In the genomic region with DNA sequence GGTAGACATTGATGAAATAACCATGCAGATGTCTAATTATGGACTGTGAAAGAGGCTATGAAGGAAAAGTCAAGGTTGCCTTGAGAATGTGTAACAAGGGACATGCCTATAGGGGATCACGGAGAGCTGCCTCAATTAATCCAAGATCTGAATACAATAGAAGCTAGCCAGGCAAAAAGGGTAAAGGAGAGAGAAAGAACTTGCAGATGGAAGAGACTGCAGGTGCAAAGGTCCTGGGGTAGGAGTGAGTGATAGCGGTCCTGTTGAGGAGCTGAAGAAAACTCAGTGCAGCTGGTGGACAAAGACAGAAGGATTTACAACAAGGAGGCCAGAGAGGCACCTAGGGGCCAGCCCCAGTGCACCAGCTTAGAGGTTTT, we compare ENCODE assay signal across 2 cellular contexts.
TF ChIP-seq lines count a peak whose summit lies in the region.

No MANE protein-coding gene starts in this region.

TF ChIP-seq in SK-N-SH, 30 proteins besides CTCF, POLR2A, EP300 and RAD21 (continued from another document):
- TF ChIP-seq ELF1 (IDR thresholded peaks at IDR 0.05) = no peak
- no peak for TF ChIP-seq FOSL2 (IDR thresholded peaks at IDR 0.05; ENCODE audit: borderline replicate concordance, low read depth)
- TF ChIP-seq, protein P1, sequence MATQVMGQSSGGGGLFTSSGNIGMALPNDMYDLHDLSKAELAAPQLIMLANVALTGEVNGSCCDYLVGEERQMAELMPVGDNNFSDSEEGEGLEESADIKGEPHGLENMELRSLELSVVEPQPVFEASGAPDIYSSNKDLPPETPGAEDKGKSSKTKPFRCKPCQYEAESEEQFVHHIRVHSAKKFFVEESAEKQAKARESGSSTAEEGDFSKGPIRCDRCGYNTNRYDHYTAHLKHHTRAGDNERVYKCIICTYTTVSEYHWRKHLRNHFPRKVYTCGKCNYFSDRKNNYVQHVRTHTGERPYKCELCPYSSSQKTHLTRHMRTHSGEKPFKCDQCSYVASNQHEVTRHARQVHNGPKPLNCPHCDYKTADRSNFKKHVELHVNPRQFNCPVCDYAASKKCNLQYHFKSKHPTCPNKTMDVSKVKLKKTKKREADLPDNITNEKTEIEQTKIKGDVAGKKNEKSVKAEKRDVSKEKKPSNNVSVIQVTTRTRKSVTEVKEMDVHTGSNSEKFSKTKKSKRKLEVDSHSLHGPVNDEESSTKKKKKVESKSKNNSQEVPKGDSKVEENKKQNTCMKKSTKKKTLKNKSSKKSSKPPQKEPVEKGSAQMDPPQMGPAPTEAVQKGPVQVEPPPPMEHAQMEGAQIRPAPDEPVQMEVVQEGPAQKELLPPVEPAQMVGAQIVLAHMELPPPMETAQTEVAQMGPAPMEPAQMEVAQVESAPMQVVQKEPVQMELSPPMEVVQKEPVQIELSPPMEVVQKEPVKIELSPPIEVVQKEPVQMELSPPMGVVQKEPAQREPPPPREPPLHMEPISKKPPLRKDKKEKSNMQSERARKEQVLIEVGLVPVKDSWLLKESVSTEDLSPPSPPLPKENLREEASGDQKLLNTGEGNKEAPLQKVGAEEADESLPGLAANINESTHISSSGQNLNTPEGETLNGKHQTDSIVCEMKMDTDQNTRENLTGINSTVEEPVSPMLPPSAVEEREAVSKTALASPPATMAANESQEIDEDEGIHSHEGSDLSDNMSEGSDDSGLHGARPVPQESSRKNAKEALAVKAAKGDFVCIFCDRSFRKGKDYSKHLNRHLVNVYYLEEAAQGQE (IDR thresholded peaks at IDR 0.05; ENCODE audit: low read depth, low read length) = no peak
- TF ChIP-seq TEAD4 (IDR thresholded peaks at IDR 0.05; ENCODE audit: borderline replicate concordance, insufficient read depth) = no peak
- no peak for TF ChIP-seq RXRA (IDR thresholded peaks at IDR 0.05; ENCODE audit: borderline replicate concordance, low read depth)
- no peak for TF ChIP-seq MEF2A (IDR thresholded peaks at IDR 0.05; ENCODE audit: borderline replicate concordance, low read depth)
- TF ChIP-seq FOXM1 (IDR thresholded peaks at IDR 0.05; ENCODE audit: low read depth) = no peak
- no peak for TF ChIP-seq JUND (IDR thresholded peaks at IDR 0.05)
- TF ChIP-seq SMC3 (IDR thresholded peaks at IDR 0.05; ENCODE audit: low read depth, low read length) = no peak
- TF ChIP-seq TAF1 (IDR thresholded peaks at IDR 0.05; ENCODE audit: borderline replicate concordance, low read depth, low read length) = no peak
- no peak for TF ChIP-seq FOXJ3 (CRISPR knock-in tag; IDR thresholded peaks at IDR 0.05)
- TF ChIP-seq ZBTB33 (IDR thresholded peaks at IDR 0.05; ENCODE audit: borderline replicate concordance, low read depth) = no peak
- no peak for TF ChIP-seq RFX5 (IDR thresholded peaks at IDR 0.05; ENCODE audit: low read length)

TF ChIP-seq in SK-N-SH treated with all-trans-retinoic acid at 6 μM for 48 hours, 23 proteins besides CTCF, POLR2A, EP300 and RAD21 (continued from another document):
- TF ChIP-seq, protein P2, sequence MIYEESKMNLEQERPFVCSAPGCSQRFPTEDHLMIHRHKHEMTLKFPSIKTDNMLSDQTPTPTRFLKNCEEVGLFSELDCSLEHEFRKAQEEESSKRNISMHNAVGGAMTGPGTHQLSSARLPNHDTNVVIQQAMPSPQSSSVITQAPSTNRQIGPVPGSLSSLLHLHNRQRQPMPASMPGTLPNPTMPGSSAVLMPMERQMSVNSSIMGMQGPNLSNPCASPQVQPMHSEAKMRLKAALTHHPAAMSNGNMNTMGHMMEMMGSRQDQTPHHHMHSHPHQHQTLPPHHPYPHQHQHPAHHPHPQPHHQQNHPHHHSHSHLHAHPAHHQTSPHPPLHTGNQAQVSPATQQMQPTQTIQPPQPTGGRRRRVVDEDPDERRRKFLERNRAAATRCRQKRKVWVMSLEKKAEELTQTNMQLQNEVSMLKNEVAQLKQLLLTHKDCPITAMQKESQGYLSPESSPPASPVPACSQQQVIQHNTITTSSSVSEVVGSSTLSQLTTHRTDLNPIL (CRISPR knock-in tag; IDR thresholded peaks at IDR 0.05; ENCODE audit: low read depth) = no peak
- no peak for TF ChIP-seq ISL1 (CRISPR knock-in tag; IDR thresholded peaks at IDR 0.05)
TF ChIP-seq in SK-N-SH treated with all-trans-retinoic acid at 6 μM for 48 hours: peak in this region for 0.
